25 cellular contexts compared by ENCODE assay signal in the genomic region with DNA sequence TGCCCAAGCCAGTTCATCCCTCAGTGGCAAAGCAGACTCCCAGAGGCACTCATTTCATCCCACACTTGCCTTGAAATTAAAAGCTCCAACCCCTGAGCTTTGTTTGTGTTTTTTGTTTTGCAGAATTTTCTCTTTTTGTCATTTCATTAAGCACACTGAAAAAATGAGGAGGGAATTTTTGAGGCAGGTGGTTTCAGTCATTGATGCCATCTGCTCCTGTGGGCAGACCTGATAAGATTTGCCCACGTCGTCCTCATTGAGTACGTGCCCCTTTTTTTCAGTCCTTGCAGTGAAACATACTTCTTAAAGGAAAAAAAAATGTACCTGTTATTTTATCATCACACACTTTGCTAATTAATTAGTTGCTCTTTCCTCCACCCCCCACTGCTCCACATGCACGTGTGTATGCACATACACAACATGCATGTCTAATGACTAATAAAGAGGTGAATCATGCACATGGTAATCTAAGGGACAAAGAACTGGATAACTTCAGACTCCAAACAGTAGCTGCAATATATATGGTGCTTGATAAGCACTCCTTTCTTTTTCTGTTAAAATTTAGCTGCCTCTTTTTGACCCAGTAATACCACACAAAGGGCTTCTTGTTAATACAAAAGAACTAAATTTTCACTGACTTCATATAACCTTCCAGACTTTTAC.
DNase-seq lines count a peak whose midpoint lies in the region; ATAC-seq, FAIRE-seq and TF ChIP-seq lines count a peak whose summit lies in the region.
"Had no signal": no experiment of that assay in that cellular context is flagged by ENCODE, and none has a peak within 500 bp of the region (broad histone marks: within the 10 kb centered on the region; RNA-seq: fewer than 3 reads in every experiment).

No MANE protein-coding gene starts in this region.

- ATAC-seq in K562 = no peak
- no peak for ATAC-seq in GM21723 (IDR thresholded peaks at IDR 0.05; ENCODE audit: unreplicated experiment)
- no peak for ATAC-seq in heart left ventricle
- no peak for ATAC-seq in HG02759 (IDR thresholded peaks at IDR 0.05; ENCODE audit: unreplicated experiment)
- ATAC-seq: HCT116; naive thymus-derived CD4-positive, alpha-beta T cell; Right ventricle myocardium inferior had no signal

- CTCF ChIA-PET in K562 (lab: Yijun Ruan, JAX; ENCODE audit: low intra/inter-chr PET ratio) = no interaction called here

- peaks cover 14% of the 10 kb centered on the region; the same call in 1 of the 3 replicates for H3K36me3 ChIP-seq in K562 (ENCODE audit: control insufficient read depth, insufficient read depth, low read length)
- peaks cover 0 to 55% (median 28%) of the 10 kb centered on the region in 9 donors for H3K36me3 ChIP-seq in heart left ventricle

- in situ Hi-C loops in K562 (cut with MboI) = no loop called here

- no peaks in the 10 kb centered on the region for H3K4me1 ChIP-seq in K562 (replicated peaks in 1 of 2; ENCODE audit: control insufficient read depth in 2 of 2, insufficient read depth in 2 of 2, low read length in 2 of 2)
- no peaks in the 10 kb centered on the region for H3K4me1 ChIP-seq in heart left ventricle
- H3K4me1 ChIP-seq: parathyroid adenoma had no signal

- TF ChIP-seq RAD21 in K562 (CRISPR knock-in tag; conservative IDR thresholded peaks at IDR 0.05 in 1 of 2, IDR thresholded peaks at IDR 0.05 in 1 of 2) = no peak

- POLR2A ChIA-PET in K562 (lab: Yijun Ruan, JAX) = interaction anchor here (0.9 to 1.1 kb wide), 2 partner anchors 9 to 46 kb away, joined by 3 read pairs; no protein-coding TSS in a partner anchor

- H4K20me1 ChIP-seq in K562 (replicated peaks; ENCODE audit: control insufficient read depth, insufficient read depth, low read length) = no peaks in the 10 kb centered on the region

- H3K9ac ChIP-seq in K562 (ENCODE audit: insufficient read depth in 1 of 2, low read depth in 2 of 2, low read length in 2 of 2) = no peak overlapping the region
- H3K9ac ChIP-seq: parathyroid adenoma had no signal

- H3K4me2 ChIP-seq in K562 (ENCODE audit: insufficient read depth, low read length) = no peak overlapping the region

- no peak for TF ChIP-seq EP300 in K562 (IDR thresholded peaks at IDR 0.05; ENCODE audit: low read length)

- no peaks in the 10 kb centered on the region for H3K27me3 ChIP-seq in K562 (ENCODE audit: control insufficient read depth in 2 of 2, insufficient read depth in 2 of 2, low read length in 2 of 2)
- no peaks in the 10 kb centered on the region for H3K27me3 ChIP-seq in heart left ventricle

- no TSS peak for BruUV-seq in K562 (replicated peaks; lab: Mats Ljungman, UMichigan)

- H3K27ac ChIP-seq in K562 (ENCODE audit: extremely low read depth, low read depth, low read length) (no peak overlapping the region), heart left ventricle (no peak overlapping the region)
- H3K27ac ChIP-seq: parathyroid adenoma, skin epidermis had no signal

- no peak overlapping the region for H3K4me3 ChIP-seq in AG10803 (ENCODE audit: low read length)
- no peak overlapping the region for H3K4me3 ChIP-seq in K562
- H3K4me3 ChIP-seq in heart left ventricle = no peak overlapping the region
- H3K4me3 ChIP-seq: skin epidermis had no signal

- no peak overlapping the region for H2AFZ ChIP-seq in K562 (ENCODE audit: low read depth, low read length)
- H2AFZ ChIP-seq: parathyroid adenoma had no signal

- WGBS in K562 (ENCODE audit: insufficient coverage, low coverage, missing lambda C conversion rate) = 77% methylated on average over 4 of the region's 4 CpGs
- WGBS in heart left ventricle, 4 donors = 90 to 95% (median 93%) methylated on average over 4 of the region's 4 CpGs

- peak; percentile 5 for DNase-seq in AG10803 (ENCODE audit: low read depth)
- DNase-seq in HCEC 1CT = peak; percentile 54
- no peak for DNase-seq in K562 (ENCODE audit: extremely low read depth in 1 of 4, low spot score in 3 of 4)
- peak; percentile 52 for DNase-seq in iris pigment epithelial cell (ENCODE audit: low read depth)
- no peak for DNase-seq in heart left ventricle
- DNase-seq in DMS53 treated with DMSO at 0.1 percent for 48 hours (lab: John Stamatoyannopoulos, UW; ENCODE audit: unreplicated experiment) = no peak
- DNase-seq: ACHN; activated CD4-positive, alpha-beta T cell treated with anti-CD3 and anti-CD28 coated beads, Interleukin-2, amount 10 ng/mL, durations not matched to agents 7 days and 5 days; activated naive CD4-positive, alpha-beta T cell treated with Interleukin-2 at 50 U/mL for 16 hours; aorta; effector memory CD4-positive, alpha-beta T cell; hippocampal formation; islet precursor cell; KBM-7; MV-4-11; naive thymus-derived CD4-positive, alpha-beta T cell; NCI-H1930; NCI-H446 treated with DMSO at 0.1 percent for 48 hours; stimulated activated CD4-positive, alpha-beta T cell treated with anti-CD3 and anti-CD28 coated beads, Interleukin-4, amount 100 ng/mL, for 1 hour had no signal

- intact Hi-C loops in K562 (cut with micrococcal nuclease) (no loop called here), heart left ventricle (cut with DNase I) (no loop called here)

- H3K9me3 ChIP-seq in K562 (replicated peaks; ENCODE audit: control insufficient read depth, insufficient read depth, low read depth, low read length) (no peaks in the 10 kb centered on the region), heart left ventricle (no peaks in the 10 kb centered on the region)

- TF ChIP-seq CTCF in AG10803 (conservative IDR thresholded peaks at IDR 0.05; ENCODE audit: low read length) (no peak), K562 (IDR thresholded peaks at IDR 0.05 in 2 of 3, conservative IDR thresholded peaks at IDR 0.05 in 1 of 3; ENCODE audit: insufficient read depth in 2 of 3, low read depth in 1 of 3, low read length in 3 of 3) (no peak), heart left ventricle (IDR thresholded peaks at IDR 0.05) (no peak)

- no peak for FAIRE-seq in K562 (lab: Jason Lieb, UNC)

- TF ChIP-seq POLR2A in K562 (conservative IDR thresholded peaks at IDR 0.05) (no peak), heart left ventricle (IDR thresholded peaks at IDR 0.05) (no peak)

- no peaks in the 10 kb centered on the region for H3K79me2 ChIP-seq in K562 (ENCODE audit: control insufficient read depth, insufficient read depth, low read length)
- H3K79me2 ChIP-seq: parathyroid adenoma had no signal

- no peaks in the 10 kb centered on the region for H3K9me1 ChIP-seq in K562 (ENCODE audit: control insufficient read depth, insufficient read depth, low read length)

TF ChIP-seq in K562, 482 proteins besides CTCF, POLR2A, EP300 and RAD21:
- peak; percentile 38 for TF ChIP-seq FOSL1 (tag; conservative IDR thresholded peaks at IDR 0.05)
- TF ChIP-seq, protein P1, sequence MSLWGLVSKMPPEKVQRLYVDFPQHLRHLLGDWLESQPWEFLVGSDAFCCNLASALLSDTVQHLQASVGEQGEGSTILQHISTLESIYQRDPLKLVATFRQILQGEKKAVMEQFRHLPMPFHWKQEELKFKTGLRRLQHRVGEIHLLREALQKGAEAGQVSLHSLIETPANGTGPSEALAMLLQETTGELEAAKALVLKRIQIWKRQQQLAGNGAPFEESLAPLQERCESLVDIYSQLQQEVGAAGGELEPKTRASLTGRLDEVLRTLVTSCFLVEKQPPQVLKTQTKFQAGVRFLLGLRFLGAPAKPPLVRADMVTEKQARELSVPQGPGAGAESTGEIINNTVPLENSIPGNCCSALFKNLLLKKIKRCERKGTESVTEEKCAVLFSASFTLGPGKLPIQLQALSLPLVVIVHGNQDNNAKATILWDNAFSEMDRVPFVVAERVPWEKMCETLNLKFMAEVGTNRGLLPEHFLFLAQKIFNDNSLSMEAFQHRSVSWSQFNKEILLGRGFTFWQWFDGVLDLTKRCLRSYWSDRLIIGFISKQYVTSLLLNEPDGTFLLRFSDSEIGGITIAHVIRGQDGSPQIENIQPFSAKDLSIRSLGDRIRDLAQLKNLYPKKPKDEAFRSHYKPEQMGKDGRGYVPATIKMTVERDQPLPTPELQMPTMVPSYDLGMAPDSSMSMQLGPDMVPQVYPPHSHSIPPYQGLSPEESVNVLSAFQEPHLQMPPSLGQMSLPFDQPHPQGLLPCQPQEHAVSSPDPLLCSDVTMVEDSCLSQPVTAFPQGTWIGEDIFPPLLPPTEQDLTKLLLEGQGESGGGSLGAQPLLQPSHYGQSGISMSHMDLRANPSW (CRISPR knock-in tag; IDR thresholded peaks at IDR 0.05) = no peak
TF ChIP-seq in K562: peak in this region for 1.

Comparison
In these comparisons a context has a peak if more than half of its experiments do, and no peak if none do; other contexts are left out.
1. DNase-seq: peak in AG10803 (single experiment), HCEC 1CT (single experiment) and iris pigment epithelial cell (single experiment); none in K562 (0 of 4), heart left ventricle (0 of 5) and DMS53 treated with DMSO at 0.1 percent for 48 hours (single experiment).